In the genomic region with DNA sequence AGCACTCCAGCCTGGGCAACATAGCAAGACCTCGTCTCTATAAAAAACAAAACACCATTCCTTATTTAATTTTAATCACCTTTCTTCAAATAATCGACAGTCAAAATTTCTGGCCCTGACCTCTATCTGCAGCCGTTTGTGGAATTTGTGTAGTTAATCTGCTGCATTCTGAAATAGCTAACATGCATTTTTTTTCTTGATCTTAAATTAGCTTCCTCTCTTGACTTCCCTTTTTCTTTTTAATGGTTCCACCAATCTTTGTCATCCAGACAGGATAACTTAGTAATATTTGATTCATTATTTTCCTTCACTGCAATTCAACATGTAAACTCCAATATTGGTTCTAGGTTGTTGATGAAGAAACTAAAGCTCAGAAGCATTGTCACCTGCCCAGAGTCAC, we compare ENCODE assay signal across 15 cellular contexts.
"Had no signal": no experiment of that assay in that cellular context is flagged by ENCODE, and none has a peak within 500 bp of the region (broad histone marks: within the 10 kb centered on the region; RNA-seq: fewer than 3 reads in every experiment).

No MANE protein-coding gene starts in this region.

- H3K27me3 ChIP-seq: right atrium auricular region, transverse colon had no signal

- ATAC-seq: activated CD4-positive, alpha-beta T cell treated with anti-CD3 and anti-CD28 coated beads for 36 hours; activated CD8-positive, alpha-beta T cell treated with anti-CD3 and anti-CD28 coated beads for 36 hours; esophagus mucosa; natural killer cell had no signal

- H3K36me3 ChIP-seq: right atrium auricular region, transverse colon, WERI-Rb-1 had no signal

- FAIRE-seq: bronchial epithelial cell, endometrium, small intestine had no signal

- H3K9me3 ChIP-seq: right atrium auricular region, transverse colon had no signal

- H3K27ac ChIP-seq: right atrium auricular region, transverse colon, WERI-Rb-1 had no signal

- H3K4me3 ChIP-seq: lung, right atrium auricular region, transverse colon had no signal

- DNase-seq: activated CD4-positive, alpha-beta T cell treated with anti-CD3 and anti-CD28 coated beads for 36 hours; activated CD8-positive, alpha-beta memory T cell treated with anti-CD3 and anti-CD28 coated beads, Interleukin-2, amount 50 U/mL, for 48 hours; activated CD8-positive, alpha-beta T cell treated with anti-CD3 and anti-CD28 coated beads for 36 hours; activated naive CD4-positive, alpha-beta T cell; aorta; left cardiac atrium; natural killer cell; small intestine; transverse colon; WERI-Rb-1 had no signal
